In the genomic region with DNA sequence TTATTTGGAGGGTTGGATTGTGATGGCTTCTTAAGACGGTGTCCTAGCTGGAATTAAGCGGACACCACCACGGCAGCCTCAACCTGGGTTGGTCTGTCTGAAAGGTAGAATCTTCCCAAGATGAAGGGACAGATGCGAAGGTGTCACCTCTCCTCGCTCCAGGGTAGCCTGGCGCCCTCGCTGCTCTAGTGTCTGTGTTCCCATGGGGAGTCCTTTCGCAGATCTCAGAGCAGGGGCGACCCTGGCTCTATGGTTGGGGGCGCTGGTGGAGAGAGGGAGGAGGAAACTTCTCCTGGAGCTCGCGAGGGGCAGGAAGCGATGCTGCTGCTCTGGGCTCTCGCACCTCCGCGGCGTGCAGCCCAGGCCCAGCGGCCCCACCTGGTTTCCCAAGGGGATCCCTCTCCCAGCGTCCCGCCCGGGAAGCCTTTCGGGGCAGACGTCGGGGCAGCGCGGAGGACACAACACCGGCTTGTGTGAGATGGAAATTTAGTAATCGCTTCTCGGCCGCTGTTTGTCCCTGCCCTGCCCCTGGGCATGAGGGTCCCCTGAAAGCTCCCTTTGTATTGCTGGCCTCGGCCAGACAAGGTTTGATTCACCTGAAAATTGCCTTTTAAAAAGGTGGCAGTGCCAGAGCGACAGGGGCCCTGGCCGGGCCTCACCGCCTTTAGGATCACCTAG, we compare ENCODE assay signal across 8 cellular contexts. TPM values are rescaled to one million over a fixed set of nuclear protein-coding genes. Genes with fewer than 3 reads are reported as not detected.
A peak's percentile ranks its signal among the peaks of the same experiment; 100 is the strongest.
DNase-seq lines count a peak whose midpoint lies in the region; ATAC-seq and TF ChIP-seq lines count a peak whose summit lies in the region.

No MANE protein-coding gene starts in this region.

- no peak for TF ChIP-seq CTCF in astrocyte of the cerebellum (IDR thresholded peaks at IDR 0.05; ENCODE audit: low read depth, low read length, missing control alignments)
- no peak for TF ChIP-seq CTCF in mucosa of descending colon (IDR thresholded peaks at IDR 0.05)

- peak; percentile 5 for DNase-seq in NCI-H1092 treated with DMSO at 0.1 percent for 48 hours (lab: John Stamatoyannopoulos, UW)
- DNase-seq in NCI-H1092 (lab: John Stamatoyannopoulos, UW), result no peak
- DNase-seq in astrocyte of the cerebellum (ENCODE audit: low read depth), result no peak
- DNase-seq in mucosa of descending colon, result peak in 1 of 3 donors; percentile 19
- no peak for DNase-seq in HUDEP-2 (lab: John Stamatoyannopoulos, UW; ENCODE audit: unreplicated experiment in 76 of 76)
- no peak for DNase-seq in effector CD8-positive, alpha-beta T cell (lab: John Stamatoyannopoulos, UW)
- no peak for DNase-seq in NCI-H2029 (lab: John Stamatoyannopoulos, UW)

- H3K4me1 ChIP-seq in mucosa of descending colon (ENCODE audit: low read depth), result peaks cover 9% of the 10 kb centered on the region

- H3K9me3 ChIP-seq in mucosa of descending colon, result no peaks in the 10 kb centered on the region

- in situ Hi-C loops in astrocyte of the cerebellum (cut with HindIII; ENCODE audit: low sequenced_read_pairs), result no loop called here

- ATAC-seq in HG02759 (IDR thresholded peaks at IDR 0.05; ENCODE audit: unreplicated experiment), result peak; percentile 14
- ATAC-seq in mucosa of descending colon, result peak; percentile 11

- intact Hi-C loops in mucosa of descending colon (cut with DNase I, micrococcal nuclease), result no loop called here

- H3K4me3 ChIP-seq in astrocyte of the cerebellum (ENCODE audit: low read depth, low read length) (peak overlapping the region; percentile 51), mucosa of descending colon (no peak overlapping the region)

- H3K36me3 ChIP-seq in mucosa of descending colon (ENCODE audit: low read depth), result no peaks in the 10 kb centered on the region

RNA-seq across cellular contexts. Expression of a gene that starts 1.8 kb away (rescaled TPM):
- total RNA-seq in mucosa of descending colon, result 10 to 100 TPM in 1 of 3 donors, 1 to 10 TPM in 2; 1.5 to 12.0 (median 9.1) TPM
